7 cellular contexts compared by ENCODE assay signal in the genomic region with DNA sequence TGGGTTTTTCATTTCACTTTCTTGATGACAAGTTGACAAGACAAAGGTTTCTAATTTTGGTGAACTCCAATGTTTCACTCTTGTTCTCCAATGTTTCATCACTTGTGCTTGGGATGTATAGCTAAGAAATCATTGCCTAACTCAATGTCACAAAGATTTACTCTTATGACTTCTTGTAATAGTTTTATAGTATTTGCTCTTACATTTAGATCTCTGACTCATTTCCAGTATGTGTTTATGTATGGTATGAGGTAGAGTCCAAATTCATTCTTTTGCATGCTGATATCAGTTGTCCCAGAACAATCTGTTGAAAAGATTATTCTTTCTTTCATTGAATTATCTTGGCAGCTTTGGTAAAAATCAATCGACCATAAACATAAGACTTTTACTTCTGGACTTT. TPM values are rescaled to one million over a fixed set of nuclear protein-coding genes. Genes with fewer than 3 reads are reported as not detected.
"Had no signal": no experiment of that assay in that cellular context is flagged by ENCODE, and none has a peak within 500 bp of the region (broad histone marks: within the 10 kb centered on the region; RNA-seq: fewer than 3 reads in every experiment).

No MANE protein-coding gene starts in this region.

- DNase-seq: H9, HCEC 1CT, KBM-7 had no signal

- ATAC-seq: GM23338, HepG2 had no signal

- H3K4me3 ChIP-seq: GM23338 had no signal

- H3K4me2 ChIP-seq: GM23338 had no signal

- H2AFZ ChIP-seq: GM23338 had no signal

RNA-seq across cellular contexts. Expression of gene NWD2, which starts 12.2 kb away (rescaled TPM):
- total RNA-seq: H1, H9, HepG2, HT1080 had no signal
